ENCODE assay signal across 15 cellular contexts in genomic region chr20:23061262-23061661, GRCh38. TPM values are rescaled to one million over a fixed set of nuclear protein-coding genes. Genes with fewer than 3 reads are reported as not detected.
DNase-seq lines count a peak whose midpoint lies in the region; ATAC-seq and TF ChIP-seq lines count a peak whose summit lies in the region.
"Had no signal": no experiment of that assay in that cellular context is flagged by ENCODE, and none has a peak within 500 bp of the region (broad histone marks: within the 10 kb centered on the region; RNA-seq: fewer than 3 reads in every experiment).

No MANE protein-coding gene starts in this region.

- H3K36me3 Mint-ChIP-seq in GM23338 (ENCODE audit: low read depth) (no peaks in the 10 kb centered on the region), endothelial cell (ENCODE audit: low read depth, unreplicated experiment) (no peaks in the 10 kb centered on the region)
- H3K36me3 Mint-ChIP-seq: naive thymus-derived CD4-positive, alpha-beta T cell had no signal

- H3K36me3 ChIP-seq in GM23338 (ENCODE audit: insufficient read depth) (no peaks in the 10 kb centered on the region), lower lobe of right lung (no peaks in the 10 kb centered on the region), stomach (no peaks in the 10 kb centered on the region)

- no peak overlapping the region for H3K4me3 Mint-ChIP-seq in GM23338
- no peak overlapping the region for H3K4me3 Mint-ChIP-seq in endothelial cell (ENCODE audit: unreplicated experiment)
- H3K4me3 Mint-ChIP-seq: activated CD8-positive, alpha-beta T cell treated with anti-CD3 and anti-CD28 coated beads, Interleukin-2, amount 10 ng/mL, durations not matched to agents 7 days and 5 days; naive thymus-derived CD4-positive, alpha-beta T cell had no signal

- H3K27me3 ChIP-seq in GM23338 (ENCODE audit: insufficient read depth) (no peaks in the 10 kb centered on the region), lower lobe of right lung (ENCODE audit: low read depth) (no peaks in the 10 kb centered on the region), stomach (no peaks in the 10 kb centered on the region), dorsolateral prefrontal cortex (no peaks in the 10 kb centered on the region)

- ATAC-seq in GM23338 (no peak), lower lobe of right lung (peak; percentile 28 to 39)
- ATAC-seq: activated CD8-positive, alpha-beta T cell treated with anti-CD3 and anti-CD28 coated beads, Interleukin-2, amount 10 ng/mL, durations not matched to agents 7 days and 5 days; naive thymus-derived CD4-positive, alpha-beta T cell had no signal

- H3K27me3 Mint-ChIP-seq in GM23338 (ENCODE audit: insufficient read depth, low read depth, poor library complexity) (peaks cover 2% of the 10 kb centered on the region), endothelial cell (ENCODE audit: unreplicated experiment) (no peaks in the 10 kb centered on the region)

- H3K27ac ChIP-seq in GM23338 (ENCODE audit: low read depth): no peak overlapping the region
- H3K27ac ChIP-seq in lower lobe of right lung: peak overlapping the region; percentile 22
- peak overlapping the region; percentile 28 to 76 (median 53) for H3K27ac ChIP-seq in stomach
- H3K27ac ChIP-seq in dorsolateral prefrontal cortex: peak overlapping the region in 29 of 59 donors; percentile 3 to 75 (median 38)
- H3K27ac ChIP-seq: SK-N-MC had no signal

- H3K27ac Mint-ChIP-seq in GM23338 (no peak overlapping the region; the same call in 1 of the 2 replicates), endothelial cell (ENCODE audit: unreplicated experiment) (peak overlapping the region; percentile 76)
- H3K27ac Mint-ChIP-seq: activated CD8-positive, alpha-beta T cell treated with anti-CD3 and anti-CD28 coated beads, Interleukin-2, amount 10 ng/mL, durations not matched to agents 7 days and 5 days; activated T-helper 2 cell treated with anti-CD3 and anti-CD28 coated beads, Interferon-gamma antibody, Interleukin-2, Interleukin-4, amounts not matched to agents 10 μg/mL and 5 μg/mL and 100 μg/mL, durations not matched to agents 14 hours and 24 hours and 36 hours; naive thymus-derived CD4-positive, alpha-beta T cell had no signal

- H3K79me2 ChIP-seq in GM23338 (replicated peaks; ENCODE audit: insufficient read depth): no peaks in the 10 kb centered on the region

- no peak for TF ChIP-seq EP300 in stomach (IDR thresholded peaks at IDR 0.05)

- no peaks in the 10 kb centered on the region for H4K20me1 ChIP-seq in GM23338 (replicated peaks; ENCODE audit: insufficient read depth)

- WGBS in stomach, 5 donors: 55 to 80% (median 77%) methylated on average over 5 of the region's 5 CpGs

- H2AFZ ChIP-seq in GM23338: 0 out of 2 replicates have a peak overlapping the region, but pooled peaks have one; percentile 19

- peaks cover 5% of the 10 kb centered on the region for H3K9me3 ChIP-seq in lower lobe of right lung
- H3K9me3 ChIP-seq in stomach: no peaks in the 10 kb centered on the region

- H3F3A ChIP-seq in GM23338 (replicated peaks; ENCODE audit: low read depth): no peaks in the 10 kb centered on the region

- TF ChIP-seq CTCF in GM23338 (conservative IDR thresholded peaks at IDR 0.05; ENCODE audit: low read depth in 2 of 2) (no peak), endothelial cell (IDR thresholded peaks at IDR 0.05; ENCODE audit: unreplicated experiment) (no peak), lower lobe of right lung (IDR thresholded peaks at IDR 0.05) (no peak), stomach (IDR thresholded peaks at IDR 0.05) (no peak), dorsolateral prefrontal cortex (IDR thresholded peaks at IDR 0.05 in 54 of 56, conservative IDR thresholded peaks at IDR 0.05 in 2 of 56; ENCODE audit: low read depth in 1 of 56, partially characterized antibody in 56 of 56) (no peak)

- H3K4me1 Mint-ChIP-seq in GM23338: peaks cover 24% of the 10 kb centered on the region
- peaks cover 41% of the 10 kb centered on the region for H3K4me1 Mint-ChIP-seq in endothelial cell (ENCODE audit: unreplicated experiment)

- H3K4me3 ChIP-seq in GM23338 (no peak overlapping the region), lower lobe of right lung (no peak overlapping the region), stomach (no peak overlapping the region), dorsolateral prefrontal cortex (no peak overlapping the region)
- H3K4me3 ChIP-seq: SK-N-MC had no signal

- H3K4me1 ChIP-seq in GM23338 (ENCODE audit: insufficient read depth): peaks cover 24% of the 10 kb centered on the region
- peaks cover 33% of the 10 kb centered on the region for H3K4me1 ChIP-seq in lower lobe of right lung
- H3K4me1 ChIP-seq in stomach: peaks cover 14 to 31% (median 22%) of the 10 kb centered on the region in 4 donors

- TF ChIP-seq POLR2A in stomach (IDR thresholded peaks at IDR 0.05): no peak

- H3K4me2 ChIP-seq in GM23338: no peak overlapping the region

- H3K9me3 Mint-ChIP-seq in GM23338: 0 out of 3 replicates have a peak, but pooled peaks cover 3% of the 10 kb centered on the region
- no peaks in the 10 kb centered on the region for H3K9me3 Mint-ChIP-seq in endothelial cell (ENCODE audit: unreplicated experiment)
- H3K9me3 Mint-ChIP-seq: activated T-helper 2 cell treated with anti-CD3 and anti-CD28 coated beads, Interferon-gamma antibody, Interleukin-2, Interleukin-4, amounts not matched to agents 10 μg/mL and 5 μg/mL and 100 μg/mL, durations not matched to agents 14 hours and 24 hours and 36 hours had no signal

- H3K9me2 ChIP-seq in GM23338 (ENCODE audit: insufficient read depth): peaks cover 15% of the 10 kb centered on the region

- DNase-seq in GM23338 (ENCODE audit: low spot score) (no peak), endothelial cell (ENCODE audit: low spot score) (no peak), lower lobe of right lung (no peak), stomach (no peak), germinal center (ENCODE audit: low spot score) (no peak), dorsolateral prefrontal cortex (no peak), Kasumi-1 (lab: John Stamatoyannopoulos, UW) (no peak)
- no peak for DNase-seq in activated CD4-positive, CD25-positive, alpha-beta regulatory T cell (lab: John Stamatoyannopoulos, UW)
- DNase-seq: activated CD8-positive, alpha-beta T cell treated with anti-CD3 and anti-CD28 coated beads, Interleukin-2, amount 10 ng/mL, durations not matched to agents 7 days and 5 days; naive thymus-derived CD4-positive, alpha-beta T cell; NCI-H226 had no signal

- intact Hi-C loops in lower lobe of right lung (cut with DNase I) (no loop called here), stomach (cut with DNase I; ENCODE audit: low total_unique reads) (loop anchor here (10.0 kb wide), 1 partner anchor 366 kb away; no protein-coding TSS in a partner anchor), dorsolateral prefrontal cortex (cut with DNase I) (loop anchor here (10.0 kb wide), 3 partner anchors 274 to 366 kb away; no protein-coding TSS in a partner anchor)

TF ChIP-seq in GM23338, 12 proteins besides CTCF, POLR2A, EP300 and RAD21:
- TF ChIP-seq ZNF331 (CRISPR knock-in tag; IDR thresholded peaks at IDR 0.05; ENCODE audit: low read depth): no peak
- no peak for TF ChIP-seq EZH2 (IDR thresholded peaks at IDR 0.05; ENCODE audit: low read depth, unreplicated experiment)
- TF ChIP-seq STAT1 (IDR thresholded peaks at IDR 0.05; ENCODE audit: unreplicated experiment): no peak
- no peak for TF ChIP-seq POLR2AphosphoS5 (IDR thresholded peaks at IDR 0.05; ENCODE audit: low read depth)
- no peak for TF ChIP-seq ETS1 (IDR thresholded peaks at IDR 0.05)

RNA-seq across cellular contexts. Expression of gene THBD, which starts 11.8 kb away (rescaled TPM):
- 0.58 and 0.97 TPM in 2 replicates for total RNA-seq in GM23338 (2014; rRNA removed; shearing (Covaris generic))
- 0.10 and 0.17 TPM in 2 replicates for polyA plus RNA-seq in GM23338 (2016; fragmentation: Nextera tagmentation; extraction: Ambion mirVana)
- 90.4 TPM for total RNA-seq in endothelial cell (ENCODE audit: unreplicated experiment)
- total RNA-seq in lower lobe of right lung: 77.6 TPM
- total RNA-seq in stomach: 10 to 100 TPM in 4 of 5 donors, 1 to 10 TPM in 1; 2.7 to 83.5 (median 37.5) TPM
- polyA plus RNA-seq in stomach: 10 to 100 TPM; 14.6 to 19.7 (median 18.2) TPM
- total RNA-seq in dorsolateral prefrontal cortex: 10 to 100 TPM in 2 of 120 experiments, 1 to 10 TPM in 102, under 1 TPM in 16; 0.45 to 13.3 (median 2.0) TPM
- total RNA-seq: activated CD8-positive, alpha-beta T cell treated with anti-CD3 and anti-CD28 coated beads, Interleukin-2, amount 10 ng/mL, durations not matched to agents 7 days and 5 days; activated T-helper 2 cell treated with anti-CD3 and anti-CD28 coated beads, Interferon-gamma antibody, Interleukin-2, Interleukin-4, amounts not matched to agents 10 μg/mL and 5 μg/mL and 100 μg/mL, durations not matched to agents 14 hours and 24 hours and 36 hours had no signal
- polyA plus RNA-seq: naive thymus-derived CD4-positive, alpha-beta T cell had no signal

RNA-seq across cellular contexts. Expression of gene CD93, which starts 24.9 kb away (rescaled TPM):
- 0.04 TPM in 1 of 2 replicates, not detected in the other for total RNA-seq in GM23338 (2014; rRNA removed; shearing (Covaris generic))
- 0.03 TPM in 2 replicates for polyA plus RNA-seq in GM23338 (2016; fragmentation: Nextera tagmentation; extraction: Ambion mirVana)
- 139 TPM for total RNA-seq in endothelial cell (ENCODE audit: unreplicated experiment)
- 99.7 TPM for total RNA-seq in lower lobe of right lung
- total RNA-seq in stomach: 10 to 100 TPM in 3 of 5 donors, 1 to 10 TPM in 2; 2.9 to 63.5 (median 13.8) TPM
- polyA plus RNA-seq in stomach: 1 to 10 TPM; 3.4 to 5.3 (median 4.1) TPM
- total RNA-seq in dorsolateral prefrontal cortex: 10 to 100 TPM in 23 of 120 experiments, 1 to 10 TPM in 97; 1.1 to 24.6 (median 4.9) TPM
- polyA plus RNA-seq: keratinocyte had no signal

RNA-seq across cellular contexts. Expression of gene SSTR4, which starts 26.1 kb away (rescaled TPM):
- not detected in 2 replicates for total RNA-seq in GM23338 (2014; rRNA removed; shearing (Covaris generic))
- polyA plus RNA-seq in GM23338 (2016; fragmentation: Nextera tagmentation; extraction: Ambion mirVana): not detected in 2 replicates
- total RNA-seq in endothelial cell (ENCODE audit: unreplicated experiment): not detected
- 0.35 TPM for total RNA-seq in lower lobe of right lung
- total RNA-seq in stomach: not detected
- polyA plus RNA-seq in stomach: not detected
- total RNA-seq in dorsolateral prefrontal cortex: 1 to 10 TPM in 60 of 120 experiments, under 1 TPM in 52, not detected in 8; 0.32 to 3.3 (median 1.1) TPM
- total RNA-seq: activated CD8-positive, alpha-beta T cell treated with anti-CD3 and anti-CD28 coated beads, Interleukin-2, amount 10 ng/mL, durations not matched to agents 7 days and 5 days; activated T-helper 2 cell treated with anti-CD3 and anti-CD28 coated beads, Interferon-gamma antibody, Interleukin-2, Interleukin-4, amounts not matched to agents 10 μg/mL and 5 μg/mL and 100 μg/mL, durations not matched to agents 14 hours and 24 hours and 36 hours; naive thymus-derived CD4-positive, alpha-beta T cell; pulmonary artery endothelial cell had no signal
- polyA plus RNA-seq: keratinocyte; naive thymus-derived CD4-positive, alpha-beta T cell had no signal
